In the genomic region with DNA sequence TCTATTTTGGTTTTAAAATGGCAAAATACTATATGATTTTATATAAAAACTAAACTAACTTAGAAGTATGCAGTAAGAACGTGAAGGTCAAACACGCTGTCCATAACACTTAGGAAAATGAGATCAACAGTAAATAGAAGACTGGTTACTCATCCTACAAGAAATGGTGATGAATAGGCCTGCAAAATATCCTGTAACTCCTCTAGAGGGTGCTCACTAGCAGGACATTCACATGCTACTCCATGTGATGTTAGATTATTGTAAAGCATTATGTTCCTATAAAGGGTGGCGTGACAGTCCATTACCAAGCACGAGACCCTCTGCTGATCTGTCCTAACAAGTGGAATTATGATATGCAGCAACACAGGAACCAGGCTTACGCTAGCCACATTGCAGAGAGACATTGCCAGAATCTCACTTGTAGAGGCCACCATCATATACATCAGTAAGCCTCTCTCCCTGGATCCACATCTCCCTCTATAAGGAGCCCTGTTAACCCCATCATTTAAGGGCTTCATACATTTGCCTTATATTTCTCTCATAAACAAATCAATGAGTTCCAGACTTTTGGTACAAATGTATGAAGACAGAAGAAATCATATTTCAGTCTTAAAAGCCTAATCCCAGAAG, we compare ENCODE assay signal across 8 cellular contexts. TPM values are rescaled to one million over a fixed set of nuclear protein-coding genes. Genes with fewer than 3 reads are reported as not detected.
DNase-seq lines count a peak whose midpoint lies in the region; ATAC-seq and TF ChIP-seq lines count a peak whose summit lies in the region.

No MANE protein-coding gene starts in this region.

- peak; percentile 86 for ATAC-seq in naive thymus-derived CD4-positive, alpha-beta T cell
- ATAC-seq in GM21360 (IDR thresholded peaks at IDR 0.05; ENCODE audit: unreplicated experiment), result no peak

- H3K4me1 ChIP-seq in naive thymus-derived CD4-positive, alpha-beta T cell (ENCODE audit: control insufficient read depth in 2 of 2, insufficient read depth in 2 of 2, low read length in 2 of 2), result no peaks in the 10 kb centered on the region

- H3K27me3 ChIP-seq in naive thymus-derived CD4-positive, alpha-beta T cell (ENCODE audit: control insufficient read depth in 2 of 2, insufficient read depth in 2 of 2, low read length in 2 of 2), result no peaks in the 10 kb centered on the region

- H3K4me1 Mint-ChIP-seq in naive thymus-derived CD4-positive, alpha-beta T cell, result no peaks in the 10 kb centered on the region

- no peaks in the 10 kb centered on the region for H3K36me3 Mint-ChIP-seq in naive thymus-derived CD4-positive, alpha-beta T cell

- no peak overlapping the region for H3K4me3 Mint-ChIP-seq in naive thymus-derived CD4-positive, alpha-beta T cell

- POLR2A ChIA-PET in naive thymus-derived CD4-positive, alpha-beta T cell (lab: Charles Lee), result no interaction called here

- peak; percentile 76 to 80 for DNase-seq in AML-193 (lab: John Stamatoyannopoulos, UW)
- peak; percentile 25 for DNase-seq in GM10266 (ENCODE audit: extremely low spot score)
- DNase-seq in NAMALWA (ENCODE audit: low spot score), result peak; percentile 55
- peak; percentile 79 for DNase-seq in SW480 (ENCODE audit: low spot score)
- peak; percentile 29 for DNase-seq in epithelial cell of proximal tubule (ENCODE audit: low read depth)
- peak in 7 of 9 donors; percentile 40 to 67 (median 55) for DNase-seq in naive thymus-derived CD4-positive, alpha-beta T cell
- no peak for DNase-seq in NK-92 treated with Interleukin-12 subunit alpha and Interleukin-12 subunit beta, amount 100 ng/mL, for 24 hours (lab: John Stamatoyannopoulos, UW)

- no peaks in the 10 kb centered on the region for H3K9me3 ChIP-seq in naive thymus-derived CD4-positive, alpha-beta T cell (ENCODE audit: control insufficient read depth in 2 of 3, low read length in 3 of 3)

- peaks cover 0 to 2% (median 0%) of the 10 kb centered on the region in 11 donors for H3K9me3 Mint-ChIP-seq in naive thymus-derived CD4-positive, alpha-beta T cell

- H3K27ac ChIP-seq in naive thymus-derived CD4-positive, alpha-beta T cell (ENCODE audit: low read depth, low read length), result no peak overlapping the region

- TF ChIP-seq CTCF in GM10266 (IDR thresholded peaks at IDR 0.05; ENCODE audit: control insufficient read depth, insufficient read depth, low read depth, missing control alignments) (peak; percentile 60), epithelial cell of proximal tubule (conservative IDR thresholded peaks at IDR 0.05; ENCODE audit: low read depth, low read length) (peak; percentile 67)

- CTCF ChIA-PET in naive thymus-derived CD4-positive, alpha-beta T cell (lab: Charles Lee), result interaction anchor here (1.0 to 1.6 kb wide), 6 partner anchors 57 to 123 kb away, joined by 3 to 11 read pairs (median 7); no protein-coding TSS in a partner anchor

- H3K27me3 Mint-ChIP-seq in naive thymus-derived CD4-positive, alpha-beta T cell, result peaks cover 0 to 28% (median 0%) of the 10 kb centered on the region in 5 donors

- no peaks in the 10 kb centered on the region for H3K36me3 ChIP-seq in naive thymus-derived CD4-positive, alpha-beta T cell (ENCODE audit: control insufficient read depth in 2 of 3, insufficient read depth in 3 of 3, low read length in 3 of 3)

- intact Hi-C loops in naive thymus-derived CD4-positive, alpha-beta T cell (cut with micrococcal nuclease), result loop anchor here (1.0 kb wide), 2 partner anchors 58 to 121 kb away; no protein-coding TSS in a partner anchor

- no peak overlapping the region for H3K27ac Mint-ChIP-seq in naive thymus-derived CD4-positive, alpha-beta T cell

- H3K4me3 ChIP-seq in epithelial cell of proximal tubule (ENCODE audit: low read depth, low read length), result no peak overlapping the region
- no peak overlapping the region for H3K4me3 ChIP-seq in naive thymus-derived CD4-positive, alpha-beta T cell (ENCODE audit: low read length)

RNA-seq across cellular contexts. Expression of a gene that starts 18.0 kb away (rescaled TPM):
- total RNA-seq in epithelial cell of proximal tubule, result not detected in 2 replicates
- not detected for total RNA-seq in naive thymus-derived CD4-positive, alpha-beta T cell
- not detected for polyA plus RNA-seq in naive thymus-derived CD4-positive, alpha-beta T cell

RNA-seq across cellular contexts. Expression of a gene that starts 19.5 kb away (rescaled TPM):
- total RNA-seq in epithelial cell of proximal tubule, result not detected in 2 replicates
- not detected for total RNA-seq in naive thymus-derived CD4-positive, alpha-beta T cell
- polyA plus RNA-seq in naive thymus-derived CD4-positive, alpha-beta T cell, result not detected

RNA-seq across cellular contexts. Expression of a gene that starts 48.5 kb away (rescaled TPM):
- not detected in 2 replicates for total RNA-seq in epithelial cell of proximal tubule
- total RNA-seq in naive thymus-derived CD4-positive, alpha-beta T cell, result not detected
- polyA plus RNA-seq in naive thymus-derived CD4-positive, alpha-beta T cell, result not detected

RNA-seq across cellular contexts. Expression of a gene that starts 51.8 kb away (rescaled TPM):
- total RNA-seq in epithelial cell of proximal tubule, result not detected in 2 replicates
- not detected for total RNA-seq in naive thymus-derived CD4-positive, alpha-beta T cell
- polyA plus RNA-seq in naive thymus-derived CD4-positive, alpha-beta T cell, result not detected
